25 cellular contexts compared by ENCODE assay signal in genomic region chr4:107497054-107497453, GRCh38.
DNase-seq lines count a peak whose midpoint lies in the region; ATAC-seq lines count a peak whose summit lies in the region.
"Had no signal": no experiment of that assay in that cellular context is flagged by ENCODE, and none has a peak within 500 bp of the region (broad histone marks: within the 10 kb centered on the region; RNA-seq: fewer than 3 reads in every experiment).

No MANE protein-coding gene starts in this region.

- DNase-seq in NCI-H748 (lab: John Stamatoyannopoulos, UW; ENCODE audit: unreplicated experiment): no peak
- DNase-seq in Right ventricle myocardium inferior (ENCODE audit: missing footprints): no peak
- DNase-seq in NCI-H2227 treated with DMSO at 0.1 percent for 48 hours (lab: John Stamatoyannopoulos, UW): no peak
- DNase-seq in NCI-H2227 (lab: John Stamatoyannopoulos, UW; ENCODE audit: unreplicated experiment): no peak
- DNase-seq: activated CD4-positive, alpha-beta T cell treated with anti-CD3 and anti-CD28 coated beads for 48 hours; activated gamma-delta T cell treated with Interleukin-2 at 50 U/mL for 16 hours; activated naive CD8-positive, alpha-beta T cell treated with anti-CD3 and anti-CD28 coated beads, Interleukin-2, amount 10 ng/mL, durations not matched to agents 7 days and 5 days; activated T-cell treated with anti-CD3 and anti-CD28 coated beads, Interleukin-2, amount 50 U/mL, for 4 hours; DMS 273 treated with DMSO at 0.1 percent for 48 hours; KBM-7; mucosa of descending colon; NCI-H1417 treated with DMSO at 0.1 percent for 48 hours; NCI-H2081; NCI-H345; NCI-H774; stimulated activated CD4-positive, alpha-beta T cell treated with anti-CD3 and anti-CD28 coated beads, Interleukin-4, amount 100 ng/mL, for 4 hours; SW 1271; T1000; transverse colon had no signal

- no peaks in the 10 kb centered on the region for H3K4me1 Mint-ChIP-seq in activated T-helper 17 cell treated with anti-CD3 and anti-CD28 coated beads, Interleukin-2, amount 50 U/mL, for 72 hours
- H3K4me1 Mint-ChIP-seq: activated naive CD8-positive, alpha-beta T cell treated with anti-CD3 and anti-CD28 coated beads, Interleukin-2, amount 10 ng/mL, durations not matched to agents 7 days and 5 days; B cell had no signal

- peaks cover 3% of the 10 kb centered on the region for H3K9me3 Mint-ChIP-seq in activated T-helper 17 cell treated with anti-CD3 and anti-CD28 coated beads, Interleukin-2, amount 50 U/mL, for 72 hours
- H3K9me3 Mint-ChIP-seq: activated naive CD8-positive, alpha-beta T cell treated with anti-CD3 and anti-CD28 coated beads, Interleukin-2, amount 10 ng/mL, durations not matched to agents 7 days and 5 days had no signal

- intact Hi-C loops in Right ventricle myocardium inferior (cut with DNase I): no loop called here

- ATAC-seq in GM18520 (IDR thresholded peaks at IDR 0.05; ENCODE audit: unreplicated experiment) (peak; percentile 73), GM21786 (IDR thresholded peaks at IDR 0.05; ENCODE audit: unreplicated experiment) (peak; percentile 41), HG03442 (IDR thresholded peaks at IDR 0.05; ENCODE audit: unreplicated experiment) (peak; percentile 52), Right ventricle myocardium inferior (no peak)
- peak; percentile 32 for ATAC-seq in activated T-helper 17 cell treated with anti-CD3 and anti-CD28 coated beads, Interleukin-2, amount 50 U/mL, for 72 hours (replicated peaks)
- ATAC-seq: activated T-cell treated with anti-CD3 and anti-CD28 coated beads, Interleukin-2, amount 50 U/mL, for 4 hours; mucosa of descending colon; natural killer cell treated with Interleukin-12 subunit alpha and Interleukin-12 subunit beta and Interleukin-15 and Interleukin-18, amount 100 ng/mL, for 72 hours had no signal

- no peaks in the 10 kb centered on the region for H3K36me3 Mint-ChIP-seq in activated T-helper 17 cell treated with anti-CD3 and anti-CD28 coated beads, Interleukin-2, amount 50 U/mL, for 72 hours (ENCODE audit: low read depth)
- H3K36me3 Mint-ChIP-seq: activated naive CD8-positive, alpha-beta T cell treated with anti-CD3 and anti-CD28 coated beads, Interleukin-2, amount 10 ng/mL, durations not matched to agents 7 days and 5 days; natural killer cell treated with Interleukin-12 subunit alpha and Interleukin-12 subunit beta and Interleukin-15 and Interleukin-18, amount 100 ng/mL, for 72 hours had no signal

- peaks cover 3% of the 10 kb centered on the region for H3K27me3 Mint-ChIP-seq in activated T-helper 17 cell treated with anti-CD3 and anti-CD28 coated beads, Interleukin-2, amount 50 U/mL, for 72 hours
- H3K27me3 Mint-ChIP-seq: natural killer cell treated with Interleukin-12 subunit alpha and Interleukin-12 subunit beta and Interleukin-15 and Interleukin-18, amount 100 ng/mL, for 72 hours had no signal

- no peak overlapping the region for H3K4me3 Mint-ChIP-seq in activated T-helper 17 cell treated with anti-CD3 and anti-CD28 coated beads, Interleukin-2, amount 50 U/mL, for 72 hours
- H3K4me3 Mint-ChIP-seq: activated naive CD8-positive, alpha-beta T cell treated with anti-CD3 and anti-CD28 coated beads, Interleukin-2, amount 10 ng/mL, durations not matched to agents 7 days and 5 days; activated T-cell treated with anti-CD3 and anti-CD28 coated beads, Interleukin-2, amount 50 U/mL, for 4 hours; B cell; natural killer cell treated with Interleukin-12 subunit alpha and Interleukin-12 subunit beta and Interleukin-15 and Interleukin-18, amount 100 ng/mL, for 72 hours had no signal

- no peak overlapping the region for H3K27ac Mint-ChIP-seq in activated T-helper 17 cell treated with anti-CD3 and anti-CD28 coated beads, Interleukin-2, amount 50 U/mL, for 72 hours
- H3K27ac Mint-ChIP-seq: activated naive CD8-positive, alpha-beta T cell treated with anti-CD3 and anti-CD28 coated beads, Interleukin-2, amount 10 ng/mL, durations not matched to agents 7 days and 5 days; B cell; natural killer cell treated with Interleukin-12 subunit alpha and Interleukin-12 subunit beta and Interleukin-15 and Interleukin-18, amount 100 ng/mL, for 72 hours had no signal
